Comparison of ENCODE assay signal across 1 cellular context in the genomic region with DNA sequence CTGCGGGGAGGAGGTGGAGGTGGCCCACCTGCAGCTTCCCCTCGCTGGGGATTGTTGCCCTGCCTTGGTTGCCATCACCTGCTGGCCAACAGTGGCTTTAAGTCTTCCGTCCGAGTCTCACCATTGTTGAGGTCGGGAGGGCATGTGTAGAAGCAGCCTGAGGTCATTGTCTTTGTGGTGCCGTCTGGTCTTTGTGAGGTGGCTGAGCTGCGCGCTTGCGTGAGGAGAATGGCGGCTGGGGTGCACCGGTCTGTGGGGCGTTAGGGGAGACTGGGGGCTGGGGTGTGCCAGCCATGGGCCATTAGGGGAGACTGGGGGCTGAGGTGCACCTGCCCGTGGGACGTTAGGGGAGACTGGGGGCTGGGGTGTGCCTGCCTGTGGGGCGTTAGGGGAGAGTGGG.
TF ChIP-seq lines count a peak whose summit lies in the region.

No MANE protein-coding gene starts in this region.

TF ChIP-seq in WTC11, 78 proteins besides CTCF, POLR2A, EP300 and RAD21 (continued from another document):
- TF ChIP-seq FOXP4 (CRISPR knock-in tag; IDR thresholded peaks at IDR 0.05) (no peak), ZNF671 (CRISPR knock-in tag; IDR thresholded peaks at IDR 0.05) (no peak), IRF2 (CRISPR knock-in tag; IDR thresholded peaks at IDR 0.05; ENCODE audit: borderline replicate concordance, low read depth) (no peak)
